Comparison of ENCODE assay signal across 17 cellular contexts in genomic region chr6:41694815-41695536, GRCh38. TPM values are rescaled to one million over a fixed set of nuclear protein-coding genes. Genes with fewer than 3 reads are reported as not detected.
DNase-seq lines count a peak whose midpoint lies in the region; ATAC-seq, FAIRE-seq and TF ChIP-seq lines count a peak whose summit lies in the region.
"Had no signal": no experiment of that assay in that cellular context is flagged by ENCODE, and none has a peak within 500 bp of the region (broad histone marks: within the 10 kb centered on the region; RNA-seq: fewer than 3 reads in every experiment).

No MANE protein-coding gene starts in this region.

- H3K36me3 ChIP-seq in psoas muscle (ENCODE audit: insufficient read depth in 1 of 2, low read depth in 1 of 2): peaks cover 0 to 18% of the 10 kb centered on the region in 2 donors

- H3K4me1 Mint-ChIP-seq in activated B cell treated with CpG ODN at 0.5 μM for 24 hours: peaks cover 65% of the 10 kb centered on the region
- no peaks in the 10 kb centered on the region for H3K4me1 Mint-ChIP-seq in activated T-helper 17 cell treated with anti-CD3 and anti-CD28 coated beads, Interleukin-2, amount 50 U/mL, for 72 hours

- DNase-seq in EL (peak; percentile 33), activated B cell treated with CpG ODN at 0.5 μM for 24 hours (no peak), foreskin keratinocyte (no peak), psoas muscle (no peak), mesenteric fat pad (ENCODE audit: low spot score) (no peak), D721Med (ENCODE audit: insufficient read length, low spot score) (no peak)
- DNase-seq: midbrain; NCI-H1092 treated with DMSO at 0.1 percent for 48 hours; RPMI8226; stimulated activated naive CD4-positive, alpha-beta T cell treated with Interleukin-2 at 50 U/mL for 16 hours; T1000 had no signal

- TF ChIP-seq CTCF in activated B cell treated with CpG ODN at 0.5 μM for 24 hours (IDR thresholded peaks at IDR 0.05) (no peak), foreskin keratinocyte (conservative IDR thresholded peaks at IDR 0.05) (no peak), psoas muscle (IDR thresholded peaks at IDR 0.05) (no peak), D721Med (IDR thresholded peaks at IDR 0.05; ENCODE audit: insufficient read depth, missing control alignments) (no peak)

- peak overlapping the region; percentile 15 for H3K4me3 Mint-ChIP-seq in activated B cell treated with CpG ODN at 0.5 μM for 24 hours
- no peak overlapping the region for H3K4me3 Mint-ChIP-seq in activated T-helper 17 cell treated with anti-CD3 and anti-CD28 coated beads, Interleukin-2, amount 50 U/mL, for 72 hours
- H3K4me3 Mint-ChIP-seq: brain had no signal

- no peak overlapping the region for H3K4me3 ChIP-seq in psoas muscle

- WGBS in psoas muscle, 3 donors: 75 to 77% (median 75%) methylated on average over 6 of the region's 6 CpGs

- H3K27ac Mint-ChIP-seq in activated B cell treated with CpG ODN at 0.5 μM for 24 hours: peak overlapping the region; percentile 77
- H3K27ac Mint-ChIP-seq in activated T-helper 17 cell treated with anti-CD3 and anti-CD28 coated beads, Interleukin-2, amount 50 U/mL, for 72 hours: no peak overlapping the region

- H3K27me3 Mint-ChIP-seq in activated B cell treated with CpG ODN at 0.5 μM for 24 hours: no peaks in the 10 kb centered on the region
- H3K27me3 Mint-ChIP-seq in activated T-helper 17 cell treated with anti-CD3 and anti-CD28 coated beads, Interleukin-2, amount 50 U/mL, for 72 hours: no peaks in the 10 kb centered on the region

- ATAC-seq in activated B cell treated with CpG ODN at 0.5 μM for 24 hours (ENCODE audit: low read depth) (no peak), foreskin keratinocyte (peak; percentile 29), psoas muscle (peak in 3 of 4 donors; percentile 28 to 58 (median 44)), GM21390 (IDR thresholded peaks at IDR 0.05; ENCODE audit: unreplicated experiment) (no peak)
- ATAC-seq in activated T-helper 17 cell treated with anti-CD3 and anti-CD28 coated beads, Interleukin-2, amount 50 U/mL, for 72 hours (replicated peaks): no peak

- FAIRE-seq in D721Med (lab: Jason Lieb, UNC): no peak
- FAIRE-seq: endothelial cell of umbilical vein had no signal

- no peaks in the 10 kb centered on the region for H3K4me1 ChIP-seq in foreskin keratinocyte
- H3K4me1 ChIP-seq in psoas muscle: peaks cover 52% of the 10 kb centered on the region

- CTCF ChIA-PET in activated B cell treated with CpG ODN at 0.5 μM for 24 hours (lab: Charles Lee): interaction anchor here (5.7 kb wide), 1 partner anchor 10 kb away, joined by 32 read pairs; no protein-coding TSS in a partner anchor

- intact Hi-C loops in activated B cell treated with CpG ODN at 0.5 μM for 24 hours (cut with micrococcal nuclease) (loop anchor here (5.0 kb wide), 1 partner anchor 37 kb away; no protein-coding TSS in a partner anchor), psoas muscle (cut with DNase I) (no loop called here)

- no peak overlapping the region for H3K27ac ChIP-seq in foreskin keratinocyte
- H3K27ac ChIP-seq in psoas muscle: no peak overlapping the region
- H3K27ac ChIP-seq: C4-2B had no signal

- POLR2A ChIA-PET in activated B cell treated with CpG ODN at 0.5 μM for 24 hours (lab: Charles Lee): interaction anchor here (0.9 to 6.4 kb wide), 5 partner anchors 11 to 39 kb away, joined by 3 to 58 read pairs (median 7); no protein-coding TSS in a partner anchor

- H3K36me3 Mint-ChIP-seq in activated B cell treated with CpG ODN at 0.5 μM for 24 hours (ENCODE audit: low read depth): peaks cover 65% of the 10 kb centered on the region
- no peaks in the 10 kb centered on the region for H3K36me3 Mint-ChIP-seq in activated T-helper 17 cell treated with anti-CD3 and anti-CD28 coated beads, Interleukin-2, amount 50 U/mL, for 72 hours (ENCODE audit: low read depth)
- H3K36me3 Mint-ChIP-seq: brain had no signal

- H3K27me3 ChIP-seq in foreskin keratinocyte: no peaks in the 10 kb centered on the region
- H3K27me3 ChIP-seq in psoas muscle (ENCODE audit: insufficient read depth in 3 of 3, low read length in 2 of 3): no peaks in the 10 kb centered on the region

- no peaks in the 10 kb centered on the region for H3K9me3 Mint-ChIP-seq in activated B cell treated with CpG ODN at 0.5 μM for 24 hours
- H3K9me3 Mint-ChIP-seq in activated T-helper 17 cell treated with anti-CD3 and anti-CD28 coated beads, Interleukin-2, amount 50 U/mL, for 72 hours: no peaks in the 10 kb centered on the region
- H3K9me3 Mint-ChIP-seq: brain had no signal

- H3K9me3 ChIP-seq in psoas muscle: no peaks in the 10 kb centered on the region

RNA-seq across cellular contexts. Expression of gene TFEB, which starts 40.4 kb away (rescaled TPM):
- 203 and 205 TPM in 2 replicates for total RNA-seq in activated B cell treated with CpG ODN at 0.5 μM for 24 hours
- total RNA-seq in foreskin keratinocyte: 3.1 and 3.6 TPM in 2 replicates
- polyA plus RNA-seq in foreskin keratinocyte: 4.3 and 5.3 TPM in 2 replicates
- total RNA-seq in psoas muscle: 10 to 100 TPM; 35.4 to 64.3 (median 39.8) TPM
- 10 to 100 TPM; 16.1 to 65.2 (median 51.6) TPM for polyA plus RNA-seq in psoas muscle
- total RNA-seq in activated T-helper 17 cell treated with anti-CD3 and anti-CD28 coated beads, Interleukin-2, amount 50 U/mL, for 72 hours: 10 to 100 TPM in 1 of 2 donors, 1 to 10 TPM in 1; 9.4 to 12.0 TPM
- total RNA-seq in mesenteric fat pad: 17.9 TPM

RNA-seq across cellular contexts. Expression of gene PGC, which starts 52.2 kb away (rescaled TPM):
- not detected in 2 replicates for total RNA-seq in activated B cell treated with CpG ODN at 0.5 μM for 24 hours
- not detected in 2 replicates for total RNA-seq in foreskin keratinocyte
- polyA plus RNA-seq in foreskin keratinocyte: not detected in 2 replicates
- not detected for total RNA-seq in psoas muscle
- 1 to 10 TPM in 1 of 3 donors, under 1 TPM in 1, not detected in 1; 0.48 to 1.0 TPM for polyA plus RNA-seq in psoas muscle
- total RNA-seq in activated T-helper 17 cell treated with anti-CD3 and anti-CD28 coated beads, Interleukin-2, amount 50 U/mL, for 72 hours: not detected
- not detected for total RNA-seq in mesenteric fat pad
- total RNA-seq: endothelial cell of umbilical vein, pulmonary artery endothelial cell had no signal
- polyA plus RNA-seq: endothelial cell of umbilical vein had no signal

RNA-seq across cellular contexts. Expression of gene MDFI, which starts 56.7 kb away (rescaled TPM):
- not detected in 2 replicates for total RNA-seq in activated B cell treated with CpG ODN at 0.5 μM for 24 hours
- 150 and 170 TPM in 2 replicates for total RNA-seq in foreskin keratinocyte
- 172 and 181 TPM in 2 replicates for polyA plus RNA-seq in foreskin keratinocyte
- total RNA-seq in psoas muscle: 1 to 10 TPM in 2 of 4 donors, under 1 TPM in 2; 0.53 to 3.0 (median 1.1) TPM
- polyA plus RNA-seq in psoas muscle: 1 to 10 TPM in 1 of 3 donors, under 1 TPM in 2; 0.53 to 1.1 (median 0.89) TPM
- not detected for total RNA-seq in activated T-helper 17 cell treated with anti-CD3 and anti-CD28 coated beads, Interleukin-2, amount 50 U/mL, for 72 hours
- total RNA-seq in mesenteric fat pad: 21.7 TPM

Comparison
In these comparisons a context has a peak if more than half of its experiments do, and no peak if none do; other contexts are left out.
1. ATAC-seq: peak in foreskin keratinocyte (single experiment) and psoas muscle (3 of 4); none in activated B cell treated with CpG ODN at 0.5 μM for 24 hours (single experiment), GM21390 (single experiment) and activated T-helper 17 cell treated with anti-CD3 and anti-CD28 coated beads, Interleukin-2, amount 50 U/mL, for 72 hours (single experiment).